In genomic region chr3:186806173-186807055, GRCh38 we compare ENCODE assay signal across 8 cellular contexts. TPM values are rescaled to one million over a fixed set of nuclear protein-coding genes. Genes with fewer than 3 reads are reported as not detected.
DNase-seq lines count a peak whose midpoint lies in the region; ATAC-seq, FAIRE-seq and TF ChIP-seq lines count a peak whose summit lies in the region.

Gene RFC4, minus strand, starts transcription at chr3:186806482. Its CDS starts 1,769 bp downstream, at chr3:186804713.

- H3K4me3 ChIP-seq in A549 (peak within 1 kb of the TSS; percentile 67), WERI-Rb-1 (ENCODE audit: low read depth, low read length) (peak within 1 kb of the TSS; percentile 77), mammary epithelial cell (replicated peaks in 1 of 3; ENCODE audit: insufficient read depth in 1 of 3, low read depth in 2 of 3, low read length in 3 of 3) (peak within 1 kb of the TSS; percentile 65 to 87 (median 71)), smooth muscle cell (peak within 1 kb of the TSS; percentile 72)

- peak; percentile 96 to 98 for ATAC-seq in A549
- peak; percentile 93 for ATAC-seq in GM18868 (IDR thresholded peaks at IDR 0.05; ENCODE audit: unreplicated experiment)
- ATAC-seq in HG03095 (IDR thresholded peaks at IDR 0.05; ENCODE audit: unreplicated experiment), result peak; percentile 97

- peaks cover 36% of the 10 kb centered on the region for H3K36me3 ChIP-seq in WERI-Rb-1
- H3K36me3 ChIP-seq in mammary epithelial cell (ENCODE audit: insufficient read depth, low read length), result peaks cover 9% of the 10 kb centered on the region
- H3K36me3 ChIP-seq in smooth muscle cell (ENCODE audit: low read depth), result peaks cover 10% of the 10 kb centered on the region

- peak within 1 kb of the TSS; percentile 94 to 96 (median 95) for H3K4me3 Mint-ChIP-seq in immature natural killer cell

- TF ChIP-seq CTCF in A549 (IDR thresholded peaks at IDR 0.05), result no peak
- TF ChIP-seq CTCF in WERI-Rb-1 (IDR thresholded peaks at IDR 0.05; ENCODE audit: low read depth, low read length), result no peak
- TF ChIP-seq CTCF in mammary epithelial cell (conservative IDR thresholded peaks at IDR 0.05 in 1 of 2, IDR thresholded peaks at IDR 0.05 in 1 of 2; ENCODE audit: extremely low read depth in 1 of 2, insufficient read depth in 1 of 2, low read depth in 1 of 2, low read length in 2 of 2), result no peak
- no peak for TF ChIP-seq CTCF in smooth muscle cell (IDR thresholded peaks at IDR 0.05; ENCODE audit: borderline replicate concordance, insufficient read depth, poor library complexity, severe bottlenecking)

- H4K20me1 ChIP-seq in mammary epithelial cell (ENCODE audit: insufficient read depth, low read length) (no peaks in the 10 kb centered on the region), smooth muscle cell (ENCODE audit: low read depth) (no peaks in the 10 kb centered on the region)

- H3K9me3 Mint-ChIP-seq in immature natural killer cell, result peaks cover 0 to 2% (median 0%) of the 10 kb centered on the region in 6 donors

- H3K36me3 Mint-ChIP-seq in immature natural killer cell, result peaks cover 3 to 6% (median 3%) of the 10 kb centered on the region in 3 donors

- peak; percentile 63 to 79 for DNase-seq in A549 (ENCODE audit: low read depth in 1 of 2, low spot score in 1 of 2)
- peak; percentile 89 for DNase-seq in NCI-H2171 treated with DMSO at 0.1 percent for 48 hours (lab: John Stamatoyannopoulos, UW)
- DNase-seq in WERI-Rb-1, result peak; percentile 88
- peak; percentile 74 for DNase-seq in mammary epithelial cell
- peak; percentile 76 to 79 (median 77) for DNase-seq in immature natural killer cell
- peak; percentile 20 for DNase-seq in smooth muscle cell (lab: John Stamatoyannopoulos, UW; ENCODE audit: unreplicated experiment)

- H3F3A ChIP-seq in smooth muscle cell (ENCODE audit: low read depth), result no peaks in the 10 kb centered on the region

- intact Hi-C loops in mammary epithelial cell (cut with micrococcal nuclease), result loop anchor here (5.0 kb wide), 2 partner anchors 239 to 549 kb away; partner anchors contain the start of gene TBCCD1

- TSS peak; percentile 66 for BruUV-seq in mammary epithelial cell (replicated peaks; lab: Mats Ljungman, UMichigan)

- H3K27me3 ChIP-seq in WERI-Rb-1 (ENCODE audit: insufficient read depth, low read depth, severe bottlenecking) (no peaks in the 10 kb centered on the region), mammary epithelial cell (ENCODE audit: insufficient read depth, low read length) (no peaks in the 10 kb centered on the region), smooth muscle cell (ENCODE audit: low read depth) (no peaks in the 10 kb centered on the region)

- peaks cover 0 to 4% (median 2%) of the 10 kb centered on the region in 3 donors for H3K27me3 Mint-ChIP-seq in immature natural killer cell (ENCODE audit: low read depth in 3 of 3)

- dilution Hi-C loops in mammary epithelial cell (cut with HindIII; ENCODE audit: low sequenced_read_pairs), result loop anchor here (5.0 to 25.0 kb wide), 3 partner anchors 74 to 819 kb away; partner anchors contain the start of gene TBCCD1

- peak within 1 kb of the TSS; percentile 91 to 95 (median 93) for H3K27ac Mint-ChIP-seq in immature natural killer cell

- H3K4me1 Mint-ChIP-seq in immature natural killer cell, result peaks cover 21 to 29% of the 10 kb centered on the region in 2 donors

- POLR2A ChIA-PET in A549 (lab: Yijun Ruan, JAX), result interaction anchor here (1.1 to 2.1 kb wide), 2 partner anchors 23 kb away, joined by 4 to 9 read pairs; partner anchors contain the start of gene EIF4A2

- TF ChIP-seq RAD21 in A549 (conservative IDR thresholded peaks at IDR 0.05 in 1 of 2, IDR thresholded peaks at IDR 0.05 in 1 of 2), result no peak

- no peak for FAIRE-seq in A549 (lab: Jason Lieb, UNC)

- H2AFZ ChIP-seq in mammary epithelial cell (ENCODE audit: low read depth, low read length) (peak within 1 kb of the TSS; percentile 98), smooth muscle cell (ENCODE audit: low read depth) (peak within 1 kb of the TSS; percentile 96)

- H3K79me2 ChIP-seq in mammary epithelial cell (ENCODE audit: insufficient read depth, low read length) (peaks cover 22% of the 10 kb centered on the region), smooth muscle cell (ENCODE audit: low read depth) (peaks cover 16% of the 10 kb centered on the region)

- CTCF ChIA-PET in A549 (lab: Yijun Ruan, JAX) (interaction anchor here (0.6 to 3.8 kb wide), 3 partner anchors 15 to 190 kb away, joined by 3 to 15 read pairs (median 3); no protein-coding TSS in a partner anchor), mammary epithelial cell (lab: Charles Lee; ENCODE audit: low non-redundant PET) (no interaction called here)

- in situ Hi-C loops in mammary epithelial cell (cut with MboI; ENCODE audit: low sequenced_read_pairs in 2 of 2), result loop anchor here in 1 of 2 donors (25.0 kb wide), 1 partner anchor 819 kb away; no protein-coding TSS in a partner anchor

- peak; percentile 69 for TF ChIP-seq POLR2A in A549 (IDR thresholded peaks at IDR 0.05; ENCODE audit: low read length)

- H3K9me3 ChIP-seq in A549, result no peaks in the 10 kb centered on the region
- no peaks in the 10 kb centered on the region for H3K9me3 ChIP-seq in WERI-Rb-1 (ENCODE audit: severe bottlenecking)
- no peaks in the 10 kb centered on the region for H3K9me3 ChIP-seq in mammary epithelial cell (replicated peaks; ENCODE audit: insufficient read depth, low read length)
- no peaks in the 10 kb centered on the region for H3K9me3 ChIP-seq in smooth muscle cell (replicated peaks; ENCODE audit: low read depth)

- H3K9ac ChIP-seq in mammary epithelial cell (ENCODE audit: insufficient read depth, low read length) (peak within 1 kb of the TSS; percentile 85), smooth muscle cell (ENCODE audit: low read depth) (peak within 1 kb of the TSS; percentile 51)

- H3K4me2 ChIP-seq in A549 (peak within 1 kb of the TSS; percentile 99), mammary epithelial cell (ENCODE audit: insufficient read depth, low read depth, low read length) (peak within 1 kb of the TSS; percentile 87), smooth muscle cell (peak within 1 kb of the TSS; percentile 94)

- H3K27ac ChIP-seq in A549 (peak within 1 kb of the TSS; percentile 91 to 96), WERI-Rb-1 (peak within 1 kb of the TSS; percentile 83), mammary epithelial cell (ENCODE audit: insufficient read depth, low read depth, low read length) (peak within 1 kb of the TSS; percentile 72), smooth muscle cell (ENCODE audit: low read depth) (peak within 1 kb of the TSS; percentile 37)

- WGBS in A549 (ENCODE audit: missing lambda C conversion rate), result 2% methylated on average over 9 of the region's 65 CpGs
- under 1% methylated on average over 16 of the region's 65 CpGs for WGBS in mammary epithelial cell (ENCODE audit: low coverage, missing lambda C conversion rate)
- WGBS in smooth muscle cell (ENCODE audit: low lambda C conversion rate), result 1% methylated on average over 62 of the region's 65 CpGs

- H3K4me1 ChIP-seq in A549 (peaks cover 15% of the 10 kb centered on the region; the same call in 2 of the 3 replicates), mammary epithelial cell (ENCODE audit: insufficient read depth, low read length) (peaks cover 16% of the 10 kb centered on the region), smooth muscle cell (ENCODE audit: low read depth) (peaks cover 21% of the 10 kb centered on the region)

- TF ChIP-seq EP300 in A549 (IDR thresholded peaks at IDR 0.05), result no peak

TF ChIP-seq in A549, 52 proteins besides CTCF, POLR2A, EP300 and RAD21 (continues in another document):
- TF ChIP-seq BCL3 (IDR thresholded peaks at IDR 0.05) (0 out of 3 replicates have a peak, but pooled peaks have one; percentile 44), NPAS2 (CRISPR knock-in tag; IDR thresholded peaks at IDR 0.05; ENCODE audit: borderline replicate concordance) (no peak), JUN (IDR thresholded peaks at IDR 0.05) (peak; percentile 42 to 90; a peak in 4 of 5 replicates), TP53 (CRISPR knock-in tag; IDR thresholded peaks at IDR 0.05) (0 out of 2 replicates have a peak, but pooled peaks have one; percentile 61), SMC3 (IDR thresholded peaks at IDR 0.05) (no peak), E2F6 (IDR thresholded peaks at IDR 0.05; ENCODE audit: borderline replicate concordance, low read depth) (peak; percentile 88), JUNB (IDR thresholded peaks at IDR 0.05) (no peak), HDAC2 (IDR thresholded peaks at IDR 0.05) (no peak)

RNA-seq across cellular contexts. Expression of gene RFC4, which starts in this region (rescaled TPM):
- polyA plus RNA-seq in A549 (2011; rRNA removed), result 32.8 and 40.6 TPM in 2 replicates
- 29.4 and 34.1 TPM in 2 replicates for polyA plus RNA-seq in A549 (2012; cell fraction: cytosol; rRNA removed)
- polyA plus RNA-seq in A549 (2012; cell fraction: nucleus; rRNA removed), result 18.9 and 31.8 TPM in 2 replicates
- polyA plus RNA-seq in A549 (2017; fragmentation: RNase III; extraction: RNeasy Plus Mini Kit Qiagen cat#74134 plus additional on column Dnase treatment), result 68.8 to 76.7 TPM (median 69.8 TPM) in 3 replicates
- polyA minus RNA-seq in A549 (2011; rRNA and poly(A)+ RNA removed), result 5.9 and 6.3 TPM in 2 replicates
- total RNA-seq in mammary epithelial cell, result 10 to 100 TPM; 12.3 to 27.5 TPM
- polyA plus RNA-seq in mammary epithelial cell, result 23.3 TPM
- polyA minus RNA-seq in mammary epithelial cell, result 25.0 TPM
- 10 to 100 TPM; 17.7 to 19.5 (median 18.1) TPM for polyA plus RNA-seq in immature natural killer cell
- total RNA-seq in smooth muscle cell, result 36.4 and 45.5 TPM in 2 replicates
- 24.8 and 27.8 TPM in 2 replicates for polyA plus RNA-seq in smooth muscle cell

Comparison
In these comparisons a context has a peak if more than half of its experiments do, and no peak if none do; other contexts are left out.
1. Peak in every context shown above with its lines: DNase-seq, ATAC-seq, H3K4me3 ChIP-seq and H3K27ac ChIP-seq.
2. DNase-seq: peak in every context shown above with its lines; median percentile 89 in NCI-H2171 treated with DMSO at 0.1 percent for 48 hours; 88 in WERI-Rb-1; 77 in immature natural killer cell; 74 in mammary epithelial cell; 71 in A549; 20 in smooth muscle cell.
3. H3K27ac ChIP-seq: peak in every context shown above with its lines; median percentile 94 in A549; 83 in WERI-Rb-1; 72 in mammary epithelial cell; 37 in smooth muscle cell.